ENCODE assay signal across 23 cellular contexts in the genomic region with DNA sequence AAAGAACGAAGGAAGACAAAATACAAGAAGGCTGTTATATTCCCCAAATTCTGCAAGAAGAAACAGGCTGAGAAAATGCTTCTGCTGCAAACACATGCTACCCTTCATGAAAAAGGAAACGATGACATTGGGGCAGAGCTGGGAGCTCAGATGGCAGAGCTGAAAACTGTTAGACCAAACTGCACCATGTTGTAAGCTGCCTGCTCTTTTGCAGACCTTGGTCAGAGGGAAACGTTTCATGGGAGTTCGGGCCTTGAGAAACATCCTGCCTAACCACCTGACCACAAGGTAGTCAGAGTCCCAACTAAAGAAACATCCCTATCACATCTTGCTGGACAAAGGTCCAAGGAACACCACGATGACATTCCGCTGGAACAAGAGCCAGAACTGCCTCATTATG.
DNase-seq lines count a peak whose midpoint lies in the region; ATAC-seq, FAIRE-seq and TF ChIP-seq lines count a peak whose summit lies in the region.
"Had no signal": no experiment of that assay in that cellular context is flagged by ENCODE, and none has a peak within 500 bp of the region (broad histone marks: within the 10 kb centered on the region; RNA-seq: fewer than 3 reads in every experiment).

No MANE protein-coding gene starts in this region.

- in situ Hi-C loops in IMR-90 (cut with MboI; ENCODE audit: low sequenced_read_pairs) = no loop called here

- no peaks in the 10 kb centered on the region for H3K36me3 ChIP-seq in IMR-90 (ENCODE audit: control insufficient read depth, insufficient read depth, low read length)
- no peaks in the 10 kb centered on the region for H3K36me3 ChIP-seq in PC-3 (ENCODE audit: low read depth, low read length)
- H3K36me3 ChIP-seq in H1 (ENCODE audit: control insufficient read depth in 2 of 4, insufficient read depth in 4 of 4, low read length in 3 of 4) = no peaks in the 10 kb centered on the region
- H3K36me3 ChIP-seq: Peyer's patch, SJCRH30 had no signal

- H3K79me2 ChIP-seq in PC-3 (ENCODE audit: low read length) (no peaks in the 10 kb centered on the region), H1 (ENCODE audit: control insufficient read depth in 1 of 2, insufficient read depth in 2 of 2, low read length in 2 of 2) (no peaks in the 10 kb centered on the region)

- H3K9me3 ChIP-seq in IMR-90 (ENCODE audit: control insufficient read depth, insufficient read depth, low read length) (no peaks in the 10 kb centered on the region), PC-3 (ENCODE audit: low read length) (no peaks in the 10 kb centered on the region), H1 (ENCODE audit: insufficient read depth in 2 of 2, low read depth in 1 of 2, low read length in 1 of 2) (0 out of 4 replicates have a peak, but pooled peaks cover 0 to 3% of the 10 kb centered on the region in 2 experiments)
- H3K9me3 ChIP-seq: A549, Caco-2, Peyer's patch, SJCRH30 had no signal

- no peak overlapping the region for H2AK5ac ChIP-seq in IMR-90 (ENCODE audit: low read depth, low read length)
- no peak overlapping the region for H2AK5ac ChIP-seq in H1 (ENCODE audit: low read depth, low read length)

- no peak for TF ChIP-seq RAD21 in IMR-90 (IDR thresholded peaks at IDR 0.05; ENCODE audit: low read length)
- no peak for TF ChIP-seq RAD21 in H1 (IDR thresholded peaks at IDR 0.05 in 1 of 2, conservative IDR thresholded peaks at IDR 0.05 in 1 of 2; ENCODE audit: low read depth in 2 of 2, low read length in 2 of 2)

- TF ChIP-seq POLR2A in GM12891 (IDR thresholded peaks at IDR 0.05; ENCODE audit: low read depth, low read length) (no peak), IMR-90 (IDR thresholded peaks at IDR 0.05; ENCODE audit: low read depth, low read length) (no peak), H1 (IDR thresholded peaks at IDR 0.05; ENCODE audit: control extremely low read depth in 1 of 2, low read depth in 2 of 2, low read length in 2 of 2) (no peak)

- H2BK15ac ChIP-seq in IMR-90 (ENCODE audit: low read depth, low read length) (no peak overlapping the region; the same call in 2 of the 3 replicates), H1 (ENCODE audit: low read length) (no peak overlapping the region)

- H4K20me1 ChIP-seq in IMR-90 (ENCODE audit: insufficient read depth, low read length) (no peaks in the 10 kb centered on the region), PC-3 (ENCODE audit: low read length) (no peaks in the 10 kb centered on the region), H1 (replicated peaks in 1 of 2; ENCODE audit: control insufficient read depth in 1 of 2, insufficient read depth in 2 of 2, low read length in 2 of 2) (no peaks in the 10 kb centered on the region)

- H2AFZ ChIP-seq in IMR-90 (replicated peaks; ENCODE audit: low read length, poor library complexity) (no peak overlapping the region), PC-3 (ENCODE audit: low read length) (0 out of 2 replicates have a peak overlapping the region, but pooled peaks have one; percentile 20), H1 (ENCODE audit: low read length) (peak overlapping the region; percentile 94; the same call in 1 of the 2 replicates)

- H4K5ac ChIP-seq in IMR-90 (ENCODE audit: low read depth, low read length) (no peak overlapping the region), H1 (ENCODE audit: insufficient read length, low read depth, low read length) (no peak overlapping the region)

- no peak overlapping the region for H2AK9ac ChIP-seq in IMR-90 (replicated peaks; ENCODE audit: low read depth, low read length, poor library complexity)

- DNase-seq in GM12891 (ENCODE audit: insufficient read length, low spot score) = no peak
- no peak for DNase-seq in IMR-90
- DNase-seq in PC-3 = no peak
- DNase-seq in H1 (ENCODE audit: low read depth in 1 of 2, low spot score in 2 of 2) = no peak
- DNase-seq in ecto neural progenitor cell (ENCODE audit: low spot score) = no peak
- no peak for DNase-seq in NK-92 treated with Interleukin-12 subunit alpha and Interleukin-12 subunit beta, amount 100 ng/mL, for 24 hours (lab: John Stamatoyannopoulos, UW)
- DNase-seq in NCI-H128 (lab: John Stamatoyannopoulos, UW; ENCODE audit: unreplicated experiment) = no peak
- DNase-seq: Caco-2; CD8-positive, alpha-beta T cell; H9; KBM-7; MV-4-11; NCI-H1105 treated with DMSO at 0.1 percent for 48 hours; NCI-H2029; NCI-H446 treated with DMSO at 0.1 percent for 48 hours; NCI-H526 treated with DMSO at 0.1 percent for 48 hours; Peyer's patch; SJCRH30 had no signal

- H3K9me1 ChIP-seq in IMR-90 (ENCODE audit: insufficient read depth, low read length) = peaks cover 3% of the 10 kb centered on the region

- H3K18ac ChIP-seq in IMR-90 (ENCODE audit: low read depth, low read length) (peak overlapping the region; percentile 29; the same call in 1 of the 2 replicates), H1 (ENCODE audit: extremely low read depth, low read length) (no peak overlapping the region)

- ATAC-seq in IMR-90 (ENCODE audit: low read depth) (no peak), PC-3 (no peak)
- ATAC-seq: A549; CD8-positive, alpha-beta T cell; GM12878; HepG2 had no signal

- H3K4ac ChIP-seq in IMR-90 (ENCODE audit: low read depth, low read length) = 0 out of 2 replicates have a peak overlapping the region, but pooled peaks have one; percentile 15
- H3K4ac ChIP-seq in H1 (replicated peaks; ENCODE audit: insufficient read length, low read depth, low read length) = no peak overlapping the region

- no peak overlapping the region for H3K9ac ChIP-seq in IMR-90 (ENCODE audit: low read depth, low read length)
- no peak overlapping the region for H3K9ac ChIP-seq in PC-3 (ENCODE audit: low read length)
- H3K9ac ChIP-seq in H1 (replicated peaks in 1 of 4; ENCODE audit: extremely low read depth in 1 of 4, low read depth in 3 of 4, low read length in 3 of 4) = no peak overlapping the region

- no peak overlapping the region for H2BK12ac ChIP-seq in H1 (ENCODE audit: low read depth, low read length)

- H3F3A ChIP-seq in PC-3 (ENCODE audit: low read length, unreplicated experiment) = no peaks in the 10 kb centered on the region

- H2BK20ac ChIP-seq in IMR-90 (ENCODE audit: low read depth, low read length) = no peak overlapping the region
- no peak overlapping the region for H2BK20ac ChIP-seq in H1 (ENCODE audit: low read length)

- no peak overlapping the region for H2BK120ac ChIP-seq in IMR-90 (ENCODE audit: low read depth, low read length)
- no peak overlapping the region for H2BK120ac ChIP-seq in H1 (replicated peaks; ENCODE audit: low read depth, low read length)

- no peaks in the 10 kb centered on the region for H3K9me2 ChIP-seq in PC-3 (replicated peaks; ENCODE audit: low read length)

- peaks cover 8% of the 10 kb centered on the region for H3K4me1 ChIP-seq in IMR-90 (ENCODE audit: control insufficient read depth, insufficient read depth, low read length)
- H3K4me1 ChIP-seq in PC-3 (ENCODE audit: insufficient read depth, low read length) = no peaks in the 10 kb centered on the region
- H3K4me1 ChIP-seq in H1 (replicated peaks in 1 of 4; ENCODE audit: control insufficient read depth in 3 of 4, insufficient read depth in 4 of 4, low read length in 3 of 4) = no peaks in the 10 kb centered on the region
- H3K4me1 ChIP-seq: A549, Caco-2, Peyer's patch, SJCRH30 had no signal

- no peak overlapping the region for H3K4me2 ChIP-seq in IMR-90 (ENCODE audit: low read depth, low read length)
- no peak overlapping the region for H3K4me2 ChIP-seq in PC-3 (ENCODE audit: low read length)
- H3K4me2 ChIP-seq in H1 (ENCODE audit: insufficient read depth in 1 of 2, low read depth in 2 of 2, low read length in 2 of 2) = no peak overlapping the region
- H3K4me2 ChIP-seq: A549 had no signal

- H3K79me1 ChIP-seq in IMR-90 (ENCODE audit: low read depth in 1 of 2, low read length in 2 of 2) (no peaks in the 10 kb centered on the region), H1 (ENCODE audit: low read depth, low read length) (no peaks in the 10 kb centered on the region)

- H2BK5ac ChIP-seq in IMR-90 (ENCODE audit: low read depth, low read length, poor library complexity, severe bottlenecking) (no peak overlapping the region), H1 (ENCODE audit: low read depth, low read length) (no peak overlapping the region)

- BruUV-seq in IMR-90 (replicated peaks; lab: Mats Ljungman, UMichigan) (no TSS peak), PC-3 (replicated peaks; lab: Mats Ljungman, UMichigan) (no TSS peak)

- H4K91ac ChIP-seq in IMR-90 (ENCODE audit: insufficient read depth, low read depth, low read length) (peak overlapping the region; percentile 21; the same call in 1 of the 2 replicates), H1 (replicated peaks; ENCODE audit: insufficient read length, low read length) (no peak overlapping the region)

- no peak overlapping the region for H3K23ac ChIP-seq in IMR-90 (ENCODE audit: low read depth, low read length)
- H3K23ac ChIP-seq in H1 (ENCODE audit: insufficient read length) = no peak overlapping the region

- H4K8ac ChIP-seq in IMR-90 (ENCODE audit: low read depth in 2 of 2, low read length in 2 of 2) (no peak overlapping the region), H1 (ENCODE audit: extremely low read depth, insufficient read depth, low read length) (no peak overlapping the region)

- H3K27ac ChIP-seq in IMR-90 (ENCODE audit: insufficient read depth, low read length) (no peak overlapping the region), PC-3 (ENCODE audit: low read length) (no peak overlapping the region), H1 (ENCODE audit: low read depth, low read length) (no peak overlapping the region)
- H3K27ac ChIP-seq: A549, C4-2B, Peyer's patch, SJCRH30 had no signal

- WGBS in IMR-90 (ENCODE audit: extremely low coverage in 2 of 2, insufficient read length in 1 of 2), 2 experiments = no CpG with 5 or more reads among the region's 6 CpGs
- WGBS in H1 (ENCODE audit: extremely low coverage in 1 of 2, insufficient coverage in 1 of 2, insufficient read length in 1 of 2, insufficient replicate concordance in 2 of 2, low coverage in 1 of 2, low lambda C conversion rate in 2 of 2, missing lambda C conversion rate in 1 of 2), 2 experiments = 82% methylated on average over 5 of the region's 6 CpGs; no CpG with 5 or more reads in 1 of the 2 experiments

- dilution Hi-C loops in IMR-90 (cut with HindIII; ENCODE audit: low sequenced_read_pairs, unreplicated experiment) = no loop called here

- POLR2A ChIA-PET in IMR-90 (lab: Charles Lee; ENCODE audit: unreplicated experiment) (no interaction called here), PC-3 (lab: Charles Lee; ENCODE audit: unreplicated experiment) (no interaction called here), H1 (lab: Charles Lee; ENCODE audit: partially characterized antibody) (no interaction called here)

- H3K4me3 ChIP-seq in IMR-90 (ENCODE audit: insufficient read depth, low read depth, low read length) (no peak overlapping the region), PC-3 (ENCODE audit: low read length) (no peak overlapping the region), H1 (ENCODE audit: extremely low read depth in 1 of 4, insufficient read depth in 2 of 4, low read depth in 3 of 4, low read length in 4 of 4) (no peak overlapping the region)
- H3K4me3 ChIP-seq: A549, GM12878, Peyer's patch, SJCRH30 had no signal

- H3K14ac ChIP-seq in IMR-90 (replicated peaks; ENCODE audit: low read depth, low read length) = no peak overlapping the region
- H3K14ac ChIP-seq in H1 (ENCODE audit: insufficient read length) = no peak overlapping the region

- CTCF ChIA-PET in IMR-90 (lab: Yijun Ruan, JAX) = no interaction called here
- CTCF ChIA-PET in PC-3 (lab: Charles Lee) = no interaction called here
- CTCF ChIA-PET in H1 (lab: Charles Lee; ENCODE audit: partially characterized antibody) = interaction anchor here (0.6 to 2.1 kb wide), 5 partner anchors 13 to 1776 kb away, joined by 3 to 9 read pairs (median 3); a partner anchor contains a TSS

- TF ChIP-seq CTCF in IMR-90 (conservative IDR thresholded peaks at IDR 0.05; ENCODE audit: low read depth, low read length) (no peak), PC-3 (conservative IDR thresholded peaks at IDR 0.05; ENCODE audit: low read depth, low read length) (no peak), H1 (IDR thresholded peaks at IDR 0.05; ENCODE audit: control extremely low read depth in 1 of 3, insufficient read depth in 1 of 3, low read depth in 1 of 3, low read length in 3 of 3) (no peak)

- intact Hi-C loops in IMR-90 (cut with micrococcal nuclease) (no loop called here), PC-3 (cut with micrococcal nuclease) (no loop called here)

- H3K23me2 ChIP-seq in H1 (ENCODE audit: low read depth, low read length) = peaks cover 2% of the 10 kb centered on the region; the same call in 1 of the 2 replicates

- FAIRE-seq in GM12891 (lab: Jason Lieb, UNC) (peak; percentile 52), H1 (lab: Jason Lieb, UNC) (no peak)
- FAIRE-seq: A549, G401.6, GM12878, HepG2 had no signal

- H3K27me3 ChIP-seq in IMR-90 (ENCODE audit: control insufficient read depth, insufficient read depth, low read length) (no peaks in the 10 kb centered on the region; the same call in 1 of the 2 replicates), PC-3 (ENCODE audit: low read length) (no peaks in the 10 kb centered on the region), H1 (replicated peaks in 1 of 4; ENCODE audit: control insufficient read depth in 3 of 4, extremely low read depth in 1 of 4, insufficient read depth in 3 of 4, low read length in 3 of 4) (no peaks in the 10 kb centered on the region)
- H3K27me3 ChIP-seq: Peyer's patch, SJCRH30 had no signal

- TF ChIP-seq EP300 in H1 (IDR thresholded peaks at IDR 0.05; ENCODE audit: borderline replicate concordance in 1 of 2, low read depth in 2 of 2, low read length in 2 of 2) = no peak

- H3K56ac ChIP-seq in IMR-90 (ENCODE audit: extremely low read depth, insufficient read depth, low read length) = no peak overlapping the region; the same call in 1 of the 2 replicates
- no peak overlapping the region for H3K56ac ChIP-seq in H1 (replicated peaks; ENCODE audit: insufficient read length, low read depth, low read length)
